In genomic region chr6:14274552-14275492, GRCh38 we compare ENCODE assay signal across 13 cellular contexts.
DNase-seq lines count a peak whose midpoint lies in the region; ATAC-seq, FAIRE-seq and TF ChIP-seq lines count a peak whose summit lies in the region.
"Had no signal": no experiment of that assay in that cellular context is flagged by ENCODE, and none has a peak within 500 bp of the region (broad histone marks: within the 10 kb centered on the region; RNA-seq: fewer than 3 reads in every experiment).

No MANE protein-coding gene starts in this region.

- WGBS in esophagus squamous epithelium, 2 donors = 47 to 64% methylated on average over 13 to 15 of the region's 16 CpGs
- WGBS in spleen, 5 donors = 83 to 91% (median 90%) methylated on average over 14 to 16 of the region's 16 CpGs

- DNase-seq in DMS 273 (lab: John Stamatoyannopoulos, UW; ENCODE audit: unreplicated experiment) = peak; percentile 34
- DNase-seq in DMS 273 treated with DMSO at 0.1 percent for 48 hours (lab: John Stamatoyannopoulos, UW) = no peak
- DNase-seq in RWPE1 (ENCODE audit: low spot score) = peak; percentile 90
- no peak for DNase-seq in esophagus squamous epithelium (lab: John Stamatoyannopoulos, UW)
- no peak for DNase-seq in spleen
- no peak for DNase-seq in HTR-8/SVneo (ENCODE audit: insufficient read length, low spot score)
- no peak for DNase-seq in uterus
- DNase-seq: activated CD4-positive, alpha-beta T cell treated with anti-CD3 and anti-CD28 coated beads, Interleukin-2, amount 50 U/mL, for 48 hours; adrenal gland; immature natural killer cell; mucosa of descending colon had no signal

- TF ChIP-seq CTCF in RWPE1 (conservative IDR thresholded peaks at IDR 0.05; ENCODE audit: low read depth) = no peak
- no peak for TF ChIP-seq CTCF in esophagus squamous epithelium (IDR thresholded peaks at IDR 0.05)
- no peak for TF ChIP-seq CTCF in spleen (IDR thresholded peaks at IDR 0.05 in 8 of 11, conservative IDR thresholded peaks at IDR 0.05 in 3 of 11)
- no peak for TF ChIP-seq CTCF in uterus (IDR thresholded peaks at IDR 0.05)

- FAIRE-seq in HTR-8/SVneo (lab: Jason Lieb, UNC) = no peak

- H3K27ac ChIP-seq in RWPE1 = peak overlapping the region; percentile 80
- peak overlapping the region; percentile 71 to 87 (median 79) for H3K27ac ChIP-seq in esophagus squamous epithelium
- peak overlapping the region in 6 of 8 donors; percentile 26 to 93 (median 82) for H3K27ac ChIP-seq in spleen
- no peak overlapping the region for H3K27ac ChIP-seq in uterus
- H3K27ac ChIP-seq: 22Rv1, adrenal gland had no signal

- POLR2A ChIA-PET in RWPE1 (lab: Yijun Ruan, JAX; ENCODE audit: low non-redundant PET) = no interaction called here

- ATAC-seq in GM18870 (IDR thresholded peaks at IDR 0.05; ENCODE audit: unreplicated experiment) = no peak
- ATAC-seq: mucosa of descending colon had no signal

- H3K4me3 ChIP-seq in esophagus squamous epithelium = no peak overlapping the region
- no peak overlapping the region for H3K4me3 ChIP-seq in spleen
- no peak overlapping the region for H3K4me3 ChIP-seq in uterus
- H3K4me3 ChIP-seq: adrenal gland, mucosa of descending colon had no signal

- H3K27me3 ChIP-seq in esophagus squamous epithelium (no peaks in the 10 kb centered on the region), spleen (replicated peaks in 1 of 7) (no peaks in the 10 kb centered on the region), uterus (no peaks in the 10 kb centered on the region)
- H3K27me3 ChIP-seq: adrenal gland had no signal

- CTCF ChIA-PET in RWPE1 (lab: Yijun Ruan, JAX) = no interaction called here

- TF ChIP-seq POLR2A in esophagus squamous epithelium (IDR thresholded peaks at IDR 0.05) = no peak
- no peak for TF ChIP-seq POLR2A in spleen (IDR thresholded peaks at IDR 0.05)
- TF ChIP-seq POLR2A in uterus (IDR thresholded peaks at IDR 0.05) = no peak

- H3K9me3 ChIP-seq in esophagus squamous epithelium (peaks cover 0 to 7% (median 0%) of the 10 kb centered on the region in 3 donors), spleen (peaks cover 0 to 10% (median 3%) of the 10 kb centered on the region in 8 donors), uterus (no peaks in the 10 kb centered on the region)
- H3K9me3 ChIP-seq: adrenal gland, mucosa of descending colon had no signal

- no peaks in the 10 kb centered on the region for H3K36me3 ChIP-seq in esophagus squamous epithelium
- H3K36me3 ChIP-seq in spleen = no peaks in the 10 kb centered on the region
- H3K36me3 ChIP-seq in uterus = no peaks in the 10 kb centered on the region
- H3K36me3 ChIP-seq: adrenal gland had no signal

- H3K4me1 ChIP-seq in esophagus squamous epithelium (peaks cover 35 to 79% (median 45%) of the 10 kb centered on the region in 3 donors), spleen (peaks cover 15 to 80% (median 41%) of the 10 kb centered on the region in 6 donors), uterus (peaks cover 0 to 8% of the 10 kb centered on the region in 2 donors)

- intact Hi-C loops in esophagus squamous epithelium (cut with DNase I) = no loop called here
- intact Hi-C loops in spleen (cut with DNase I; ENCODE audit: low total_unique reads) = no loop called here
- intact Hi-C loops in uterus (cut with DNase I; ENCODE audit: low total_unique reads) = no loop called here

Comparison
In these comparisons a context has a peak if more than half of its experiments do, and no peak if none do; other contexts are left out.
1. DNase-seq: peak in DMS 273 (single experiment) and RWPE1 (single experiment); none in DMS 273 treated with DMSO at 0.1 percent for 48 hours (single experiment), esophagus squamous epithelium (single experiment), spleen (single experiment), HTR-8/SVneo (single experiment) and uterus (0 of 2).
2. H3K27ac ChIP-seq: peak in RWPE1 (single experiment), esophagus squamous epithelium (4 of 4) and spleen (6 of 8); none in uterus (0 of 2).